Comparison of ENCODE assay signal across 9 cellular contexts in genomic region chr3:45546636-45547201, GRCh38. TPM values are rescaled to one million over a fixed set of nuclear protein-coding genes. Genes with fewer than 3 reads are reported as not detected.
DNase-seq lines count a peak whose midpoint lies in the region; ATAC-seq and TF ChIP-seq lines count a peak whose summit lies in the region.
"Had no signal": no experiment of that assay in that cellular context is flagged by ENCODE, and none has a peak within 500 bp of the region (broad histone marks: within the 10 kb centered on the region; RNA-seq: fewer than 3 reads in every experiment).

No MANE protein-coding gene starts in this region.

- ATAC-seq in body of pancreas, result no peak
- no peak for ATAC-seq in HG03460 (IDR thresholded peaks at IDR 0.05; ENCODE audit: unreplicated experiment)
- no peak for ATAC-seq in HG03039 (IDR thresholded peaks at IDR 0.05; ENCODE audit: unreplicated experiment)
- no peak for ATAC-seq in HG03280 (IDR thresholded peaks at IDR 0.05; ENCODE audit: unreplicated experiment)
- no peak for ATAC-seq in HG02678 (IDR thresholded peaks at IDR 0.05; ENCODE audit: unreplicated experiment)

- intact Hi-C loops in body of pancreas (cut with DNase I), result no loop called here

- POLR2A ChIA-PET in BJ (lab: Charles Lee), result no interaction called here

- no peak overlapping the region for H3K9ac ChIP-seq in Loucy (ENCODE audit: low read depth, low read length, poor library complexity, severe bottlenecking)

- peaks cover 5% of the 10 kb centered on the region for H3K27me3 Mint-ChIP-seq in nephron progenitor cell (ENCODE audit: low read depth, poor library complexity)

- peaks cover 52% of the 10 kb centered on the region for H3K4me1 Mint-ChIP-seq in nephron progenitor cell

- no peaks in the 10 kb centered on the region for H3K9me3 ChIP-seq in Loucy (ENCODE audit: insufficient read depth, low read depth, low read length)
- H3K9me3 ChIP-seq in body of pancreas, result no peaks in the 10 kb centered on the region

- H3K9me3 Mint-ChIP-seq in nephron progenitor cell, result no peaks in the 10 kb centered on the region

- H3F3A ChIP-seq in Loucy (ENCODE audit: low read depth), result no peaks in the 10 kb centered on the region

- peaks cover 1% of the 10 kb centered on the region; the same call in 1 of the 2 replicates for H3K36me3 ChIP-seq in BJ (ENCODE audit: control insufficient read depth, insufficient read depth, low read length)
- H3K36me3 ChIP-seq in Loucy (ENCODE audit: insufficient read depth, low read length), result peaks cover 6% of the 10 kb centered on the region; the same call in 1 of the 2 replicates
- no peaks in the 10 kb centered on the region for H3K36me3 ChIP-seq in body of pancreas (replicated peaks in 1 of 2; ENCODE audit: insufficient read depth in 1 of 2, low read depth in 2 of 2)

- CTCF ChIA-PET in BJ (lab: Yijun Ruan, JAX), result interaction anchor here (0.9 to 3.0 kb wide), 6 partner anchors 9 to 196 kb away, joined by 3 to 13 read pairs (median 3); no protein-coding TSS in a partner anchor

- peaks cover 46% of the 10 kb centered on the region for H3K4me1 ChIP-seq in Loucy (ENCODE audit: insufficient read depth, low read length, poor library complexity, severe bottlenecking)
- H3K4me1 ChIP-seq in body of pancreas, result peaks cover 20% of the 10 kb centered on the region

- H2AFZ ChIP-seq in Loucy (ENCODE audit: low read length), result no peak overlapping the region

- H3K27me3 ChIP-seq in BJ (ENCODE audit: control insufficient read depth, insufficient read depth, low read length) (no peaks in the 10 kb centered on the region), Loucy (ENCODE audit: insufficient read depth, low read length, poor library complexity, severe bottlenecking) (no peaks in the 10 kb centered on the region), body of pancreas (no peaks in the 10 kb centered on the region)

- TF ChIP-seq CTCF in BJ (IDR thresholded peaks at IDR 0.05; ENCODE audit: insufficient read depth, low read depth, low read length) (peak; percentile 38), Loucy (conservative IDR thresholded peaks at IDR 0.05; ENCODE audit: low read length) (peak; percentile 83), body of pancreas (IDR thresholded peaks at IDR 0.05) (peak in 5 of 7 experiments; percentile 9 to 32 (median 20)), nephron progenitor cell (IDR thresholded peaks at IDR 0.05) (peak; percentile 23)

- peaks cover 25% of the 10 kb centered on the region for H3K36me3 Mint-ChIP-seq in nephron progenitor cell (ENCODE audit: low read depth)

- DNase-seq in BJ (ENCODE audit: low read depth) (no peak), body of pancreas (peak in 2 of 4 donors; percentile 18 to 28), nephron progenitor cell (peak; percentile 32)
- DNase-seq: stimulated activated naive CD4-positive, alpha-beta T cell treated with Interleukin-2 at 50 U/mL for 16 hours had no signal

- H3K4me3 ChIP-seq in BJ (ENCODE audit: low read depth, low read length) (no peak overlapping the region), Loucy (ENCODE audit: low read length, poor library complexity, severe bottlenecking) (no peak overlapping the region), body of pancreas (no peak overlapping the region)

- H3K79me2 ChIP-seq in Loucy (ENCODE audit: insufficient read depth, low read length), result no peaks in the 10 kb centered on the region

- no peaks in the 10 kb centered on the region for H3K9me2 ChIP-seq in Loucy (replicated peaks; ENCODE audit: low read depth, low read length)

- no peak overlapping the region for H3K4me2 ChIP-seq in Loucy (ENCODE audit: low read depth, low read length, poor library complexity, severe bottlenecking)

- no peak for TF ChIP-seq POLR2A in body of pancreas (IDR thresholded peaks at IDR 0.05)

- WGBS in body of pancreas, 2 donors, result 66 to 68% methylated on average over 11 of the region's 11 CpGs

- H3K27ac Mint-ChIP-seq in nephron progenitor cell, result peak overlapping the region; percentile 31

- no peak overlapping the region for H3K4me3 Mint-ChIP-seq in nephron progenitor cell

- no peaks in the 10 kb centered on the region for H4K20me1 ChIP-seq in Loucy (ENCODE audit: insufficient read depth, low read length, poor library complexity, severe bottlenecking)

- peak overlapping the region in 2 of 4 donors; percentile 30 to 76 for H3K27ac ChIP-seq in body of pancreas

RNA-seq across cellular contexts. Expression of gene LIMD1, which starts 47.8 kb away (rescaled TPM):
- 9.8 and 13.9 TPM in 2 replicates for polyA plus RNA-seq in BJ (2011; rRNA removed)
- 28.7 and 29.9 TPM in 2 replicates for polyA minus RNA-seq in BJ (2011; rRNA and poly(A)+ RNA removed)
- 10 to 100 TPM; 22.8 to 32.6 TPM for total RNA-seq in body of pancreas

Comparison
In these comparisons a context has a peak if more than half of its experiments do, and no peak if none do; other contexts are left out.
1. CTCF ChIP-seq: peak in every context shown above with its lines; median percentile 83 in Loucy; 38 in BJ; 23 in nephron progenitor cell; 20 in body of pancreas.